In genomic region chr12:8026282-8026637, GRCh38 we compare ENCODE assay signal across 1 cellular context.
TF ChIP-seq lines count a peak whose summit lies in the region.

No MANE protein-coding gene starts in this region.

TF ChIP-seq in HepG2, 621 proteins besides CTCF, POLR2A, EP300 and RAD21 (continued from another document and continues in another):
- 0 out of 2 replicates have a peak, but pooled peaks have one; percentile 30 for TF ChIP-seq MLX (CRISPR knock-in tag; IDR thresholded peaks at IDR 0.05)
- TF ChIP-seq TOPORS (CRISPR knock-in tag; IDR thresholded peaks at IDR 0.05): peak; percentile 14; the same call in 1 of the 2 replicates
- no peak for TF ChIP-seq ZNF552 (CRISPR knock-in tag; IDR thresholded peaks at IDR 0.05; ENCODE audit: borderline replicate concordance)
- TF ChIP-seq RFXANK (CRISPR knock-in tag; IDR thresholded peaks at IDR 0.05): 0 out of 2 replicates have a peak, but pooled peaks have one; percentile 4
- TF ChIP-seq RXRB (CRISPR knock-in tag; IDR thresholded peaks at IDR 0.05; ENCODE audit: borderline replicate concordance): peak; percentile 31; the same call in 1 of the 2 replicates
- no peak for TF ChIP-seq ARNTL (CRISPR knock-in tag; IDR thresholded peaks at IDR 0.05)
- no peak for TF ChIP-seq KAT7 (CRISPR knock-in tag; IDR thresholded peaks at IDR 0.05; ENCODE audit: borderline replicate concordance)
- no peak for TF ChIP-seq RFX3 (CRISPR knock-in tag; IDR thresholded peaks at IDR 0.05)
- peak; percentile 21; the same call in 1 of the 2 replicates for TF ChIP-seq NR2C2 (CRISPR knock-in tag; IDR thresholded peaks at IDR 0.05; ENCODE audit: borderline replicate concordance)
- TF ChIP-seq ZFP82 (CRISPR knock-in tag; IDR thresholded peaks at IDR 0.05; ENCODE audit: borderline replicate concordance): peak; percentile 65; the same call in 1 of the 2 replicates
- TF ChIP-seq BCL6 (CRISPR knock-in tag; IDR thresholded peaks at IDR 0.05): 0 out of 2 replicates have a peak, but pooled peaks have one; percentile 14
- TF ChIP-seq IRX3 (CRISPR knock-in tag; IDR thresholded peaks at IDR 0.05; ENCODE audit: borderline replicate concordance, low read depth): no peak
- TF ChIP-seq FOXA3 (CRISPR knock-in tag; IDR thresholded peaks at IDR 0.05): peak; percentile 50
- peak; percentile 4 for TF ChIP-seq TEAD3 (CRISPR knock-in tag; optimal IDR thresholded peaks at IDR 0.05; ENCODE audit: borderline replicate concordance)
- TF ChIP-seq CAMTA2 (CRISPR knock-in tag; IDR thresholded peaks at IDR 0.05; ENCODE audit: borderline replicate concordance): no peak
- no peak for TF ChIP-seq SP5 (CRISPR knock-in tag; IDR thresholded peaks at IDR 0.05; ENCODE audit: borderline replicate concordance, low read depth)
- TF ChIP-seq PAXIP1 (CRISPR knock-in tag; conservative IDR thresholded peaks at IDR 0.05): no peak
- no peak for TF ChIP-seq FOXP1 (IDR thresholded peaks at IDR 0.05)
- TF ChIP-seq FOXP1 (CRISPR knock-in tag; IDR thresholded peaks at IDR 0.05): peak; percentile 94
- TF ChIP-seq, protein P1, sequence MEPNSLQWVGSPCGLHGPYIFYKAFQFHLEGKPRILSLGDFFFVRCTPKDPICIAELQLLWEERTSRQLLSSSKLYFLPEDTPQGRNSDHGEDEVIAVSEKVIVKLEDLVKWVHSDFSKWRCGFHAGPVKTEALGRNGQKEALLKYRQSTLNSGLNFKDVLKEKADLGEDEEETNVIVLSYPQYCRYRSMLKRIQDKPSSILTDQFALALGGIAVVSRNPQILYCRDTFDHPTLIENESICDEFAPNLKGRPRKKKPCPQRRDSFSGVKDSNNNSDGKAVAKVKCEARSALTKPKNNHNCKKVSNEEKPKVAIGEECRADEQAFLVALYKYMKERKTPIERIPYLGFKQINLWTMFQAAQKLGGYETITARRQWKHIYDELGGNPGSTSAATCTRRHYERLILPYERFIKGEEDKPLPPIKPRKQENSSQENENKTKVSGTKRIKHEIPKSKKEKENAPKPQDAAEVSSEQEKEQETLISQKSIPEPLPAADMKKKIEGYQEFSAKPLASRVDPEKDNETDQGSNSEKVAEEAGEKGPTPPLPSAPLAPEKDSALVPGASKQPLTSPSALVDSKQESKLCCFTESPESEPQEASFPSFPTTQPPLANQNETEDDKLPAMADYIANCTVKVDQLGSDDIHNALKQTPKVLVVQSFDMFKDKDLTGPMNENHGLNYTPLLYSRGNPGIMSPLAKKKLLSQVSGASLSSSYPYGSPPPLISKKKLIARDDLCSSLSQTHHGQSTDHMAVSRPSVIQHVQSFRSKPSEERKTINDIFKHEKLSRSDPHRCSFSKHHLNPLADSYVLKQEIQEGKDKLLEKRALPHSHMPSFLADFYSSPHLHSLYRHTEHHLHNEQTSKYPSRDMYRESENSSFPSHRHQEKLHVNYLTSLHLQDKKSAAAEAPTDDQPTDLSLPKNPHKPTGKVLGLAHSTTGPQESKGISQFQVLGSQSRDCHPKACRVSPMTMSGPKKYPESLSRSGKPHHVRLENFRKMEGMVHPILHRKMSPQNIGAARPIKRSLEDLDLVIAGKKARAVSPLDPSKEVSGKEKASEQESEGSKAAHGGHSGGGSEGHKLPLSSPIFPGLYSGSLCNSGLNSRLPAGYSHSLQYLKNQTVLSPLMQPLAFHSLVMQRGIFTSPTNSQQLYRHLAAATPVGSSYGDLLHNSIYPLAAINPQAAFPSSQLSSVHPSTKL (CRISPR knock-in tag; IDR thresholded peaks at IDR 0.05): peak; percentile 29; the same call in 1 of the 2 replicates
- no peak for TF ChIP-seq GLMP (CRISPR knock-in tag; IDR thresholded peaks at IDR 0.05; ENCODE audit: borderline replicate concordance)
- TF ChIP-seq ETV5 (CRISPR knock-in tag; IDR thresholded peaks at IDR 0.05; ENCODE audit: borderline replicate concordance): peak; percentile 74; the same call in 1 of the 2 replicates
- TF ChIP-seq KAT8 (CRISPR knock-in tag; IDR thresholded peaks at IDR 0.05): peak; percentile 83
- TF ChIP-seq ZFP36 (IDR thresholded peaks at IDR 0.05; ENCODE audit: borderline replicate concordance, low read depth, low read length, partially characterized antibody): no peak
- no peak; the same call in 1 of the 2 replicates for TF ChIP-seq THAP11 (CRISPR knock-in tag; IDR thresholded peaks at IDR 0.05)
- TF ChIP-seq THAP8 (CRISPR knock-in tag; IDR thresholded peaks at IDR 0.05; ENCODE audit: borderline replicate concordance): no peak
- peak; percentile 2; the same call in 1 of the 2 replicates for TF ChIP-seq CEBPG (CRISPR knock-in tag; IDR thresholded peaks at IDR 0.05)
- TF ChIP-seq, protein P2, sequence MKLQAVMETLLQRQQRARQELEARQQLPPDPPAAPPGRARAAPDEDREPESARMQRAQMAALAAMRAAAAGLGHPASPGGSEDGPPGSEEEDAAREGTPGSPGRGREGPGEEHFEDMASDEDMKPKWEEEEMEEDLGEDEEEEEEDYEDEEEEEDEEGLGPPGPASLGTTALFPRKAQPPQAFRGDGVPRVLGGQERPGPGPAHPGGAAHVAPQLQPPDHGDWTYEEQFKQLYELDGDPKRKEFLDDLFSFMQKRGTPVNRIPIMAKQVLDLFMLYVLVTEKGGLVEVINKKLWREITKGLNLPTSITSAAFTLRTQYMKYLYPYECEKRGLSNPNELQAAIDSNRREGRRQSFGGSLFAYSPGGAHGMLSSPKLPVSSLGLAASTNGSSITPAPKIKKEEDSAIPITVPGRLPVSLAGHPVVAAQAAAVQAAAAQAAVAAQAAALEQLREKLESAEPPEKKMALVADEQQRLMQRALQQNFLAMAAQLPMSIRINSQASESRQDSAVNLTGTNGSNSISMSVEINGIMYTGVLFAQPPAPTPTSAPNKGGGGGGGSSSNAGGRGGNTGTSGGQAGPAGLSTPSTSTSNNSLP (IDR thresholded peaks at IDR 0.05; ENCODE audit: low read depth, low read length): 0 out of 2 replicates have a peak, but pooled peaks have one; percentile 12
- TF ChIP-seq ELF3 (CRISPR knock-in tag; IDR thresholded peaks at IDR 0.05): peak; percentile 73
- peak; percentile 43 for TF ChIP-seq GABPA (IDR thresholded peaks at IDR 0.05; ENCODE audit: low read depth, low read length)
- peak; percentile 87; the same call in 1 of the 2 replicates for TF ChIP-seq GABPA (CRISPR knock-in tag; IDR thresholded peaks at IDR 0.05; ENCODE audit: low read depth)
- TF ChIP-seq, protein P3, sequence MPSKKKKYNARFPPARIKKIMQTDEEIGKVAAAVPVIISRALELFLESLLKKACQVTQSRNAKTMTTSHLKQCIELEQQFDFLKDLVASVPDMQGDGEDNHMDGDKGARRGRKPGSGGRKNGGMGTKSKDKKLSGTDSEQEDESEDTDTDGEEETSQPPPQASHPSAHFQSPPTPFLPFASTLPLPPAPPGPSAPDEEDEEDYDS (CRISPR knock-in tag; IDR thresholded peaks at IDR 0.05): peak; percentile 95
- TF ChIP-seq ZNF317 (CRISPR knock-in tag; IDR thresholded peaks at IDR 0.05): 0 out of 2 replicates have a peak, but pooled peaks have one; percentile 16
- no peak for TF ChIP-seq NR2F6 (IDR thresholded peaks at IDR 0.05)
- TF ChIP-seq NR2F6 (CRISPR knock-in tag; IDR thresholded peaks at IDR 0.05): peak; percentile 34; the same call in 1 of the 2 replicates
- TF ChIP-seq HOXD1 (CRISPR knock-in tag; IDR thresholded peaks at IDR 0.05): no peak
- peak; percentile 69 for TF ChIP-seq SOX5 (CRISPR knock-in tag; IDR thresholded peaks at IDR 0.05; ENCODE audit: borderline replicate concordance)
- TF ChIP-seq RFXAP (CRISPR knock-in tag; IDR thresholded peaks at IDR 0.05; ENCODE audit: borderline replicate concordance): no peak
- TF ChIP-seq BRCA1 (CRISPR knock-in tag; IDR thresholded peaks at IDR 0.05): no peak
- TF ChIP-seq, protein P4, sequence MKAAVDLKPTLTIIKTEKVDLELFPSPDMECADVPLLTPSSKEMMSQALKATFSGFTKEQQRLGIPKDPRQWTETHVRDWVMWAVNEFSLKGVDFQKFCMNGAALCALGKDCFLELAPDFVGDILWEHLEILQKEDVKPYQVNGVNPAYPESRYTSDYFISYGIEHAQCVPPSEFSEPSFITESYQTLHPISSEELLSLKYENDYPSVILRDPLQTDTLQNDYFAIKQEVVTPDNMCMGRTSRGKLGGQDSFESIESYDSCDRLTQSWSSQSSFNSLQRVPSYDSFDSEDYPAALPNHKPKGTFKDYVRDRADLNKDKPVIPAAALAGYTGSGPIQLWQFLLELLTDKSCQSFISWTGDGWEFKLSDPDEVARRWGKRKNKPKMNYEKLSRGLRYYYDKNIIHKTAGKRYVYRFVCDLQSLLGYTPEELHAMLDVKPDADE (CRISPR knock-in tag; IDR thresholded peaks at IDR 0.05): 0 out of 2 replicates have a peak, but pooled peaks have one; percentile 8
- TF ChIP-seq, protein P5, sequence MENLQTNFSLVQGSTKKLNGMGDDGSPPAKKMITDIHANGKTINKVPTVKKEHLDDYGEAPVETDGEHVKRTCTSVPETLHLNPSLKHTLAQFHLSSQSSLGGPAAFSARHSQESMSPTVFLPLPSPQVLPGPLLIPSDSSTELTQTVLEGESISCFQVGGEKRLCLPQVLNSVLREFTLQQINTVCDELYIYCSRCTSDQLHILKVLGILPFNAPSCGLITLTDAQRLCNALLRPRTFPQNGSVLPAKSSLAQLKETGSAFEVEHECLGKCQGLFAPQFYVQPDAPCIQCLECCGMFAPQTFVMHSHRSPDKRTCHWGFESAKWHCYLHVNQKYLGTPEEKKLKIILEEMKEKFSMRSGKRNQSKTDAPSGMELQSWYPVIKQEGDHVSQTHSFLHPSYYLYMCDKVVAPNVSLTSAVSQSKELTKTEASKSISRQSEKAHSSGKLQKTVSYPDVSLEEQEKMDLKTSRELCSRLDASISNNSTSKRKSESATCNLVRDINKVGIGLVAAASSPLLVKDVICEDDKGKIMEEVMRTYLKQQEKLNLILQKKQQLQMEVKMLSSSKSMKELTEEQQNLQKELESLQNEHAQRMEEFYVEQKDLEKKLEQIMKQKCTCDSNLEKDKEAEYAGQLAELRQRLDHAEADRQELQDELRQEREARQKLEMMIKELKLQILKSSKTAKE (CRISPR knock-in tag; IDR thresholded peaks at IDR 0.05; ENCODE audit: borderline replicate concordance): no peak
- TF ChIP-seq ZGPAT (CRISPR knock-in tag; IDR thresholded peaks at IDR 0.05): peak; percentile 36
- TF ChIP-seq, protein P6, sequence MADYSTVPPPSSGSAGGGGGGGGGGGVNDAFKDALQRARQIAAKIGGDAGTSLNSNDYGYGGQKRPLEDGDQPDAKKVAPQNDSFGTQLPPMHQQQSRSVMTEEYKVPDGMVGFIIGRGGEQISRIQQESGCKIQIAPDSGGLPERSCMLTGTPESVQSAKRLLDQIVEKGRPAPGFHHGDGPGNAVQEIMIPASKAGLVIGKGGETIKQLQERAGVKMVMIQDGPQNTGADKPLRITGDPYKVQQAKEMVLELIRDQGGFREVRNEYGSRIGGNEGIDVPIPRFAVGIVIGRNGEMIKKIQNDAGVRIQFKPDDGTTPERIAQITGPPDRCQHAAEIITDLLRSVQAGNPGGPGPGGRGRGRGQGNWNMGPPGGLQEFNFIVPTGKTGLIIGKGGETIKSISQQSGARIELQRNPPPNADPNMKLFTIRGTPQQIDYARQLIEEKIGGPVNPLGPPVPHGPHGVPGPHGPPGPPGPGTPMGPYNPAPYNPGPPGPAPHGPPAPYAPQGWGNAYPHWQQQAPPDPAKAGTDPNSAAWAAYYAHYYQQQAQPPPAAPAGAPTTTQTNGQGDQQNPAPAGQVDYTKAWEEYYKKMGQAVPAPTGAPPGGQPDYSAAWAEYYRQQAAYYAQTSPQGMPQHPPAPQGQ (CRISPR knock-in tag; IDR thresholded peaks at IDR 0.05; ENCODE audit: borderline replicate concordance): no peak
